ENCODE assay signal across 7 cellular contexts in the genomic region with DNA sequence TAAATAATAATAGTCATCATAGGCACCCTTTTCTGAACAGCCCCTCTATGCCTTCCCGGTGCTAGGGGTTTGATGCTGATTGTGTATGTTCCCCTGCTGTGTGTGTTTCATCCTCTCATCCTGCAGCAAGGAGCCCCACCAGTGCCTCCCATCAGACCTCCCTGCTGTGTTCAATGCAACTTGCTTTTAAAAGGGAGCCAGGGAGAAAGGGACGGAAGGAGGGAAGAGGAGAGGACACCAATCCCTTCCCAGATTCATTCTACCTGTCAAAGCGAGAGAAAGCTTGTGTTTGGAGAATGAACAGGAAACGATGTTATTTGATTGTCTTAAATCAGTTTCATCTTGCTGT.
A peak's percentile ranks its signal among the peaks of the same experiment; 100 is the strongest.
DNase-seq lines count a peak whose midpoint lies in the region; ATAC-seq and TF ChIP-seq lines count a peak whose summit lies in the region.

No MANE protein-coding gene starts in this region.

- no CpG with 5 or more reads among the region's 4 CpGs for WGBS in trophoblast cell (ENCODE audit: extremely low coverage, insufficient coverage, insufficient read length)

- peak overlapping the region; percentile 48 for H4K91ac ChIP-seq in trophoblast cell (ENCODE audit: low read depth, low read length)

- H3K27ac ChIP-seq in Panc1 (ENCODE audit: low read length) (peak overlapping the region; percentile 94), trophoblast cell (ENCODE audit: low read depth, low read length) (no peak overlapping the region)

- in situ Hi-C loops in Panc1 (cut with HindIII; ENCODE audit: low pct_unique_long_range_greater_than_20kb, low sequenced_read_pairs) = no loop called here

- H2BK120ac ChIP-seq in trophoblast cell (ENCODE audit: insufficient read depth, low read length, poor library complexity) = peak overlapping the region; percentile 47

- H3K23ac ChIP-seq in trophoblast cell (ENCODE audit: low read length) = no peak overlapping the region

- no peak overlapping the region for H3K9ac ChIP-seq in trophoblast cell (ENCODE audit: low read length)

- H3K36me3 ChIP-seq in Panc1 (ENCODE audit: control insufficient read depth, insufficient read depth, low read length) (no peaks in the 10 kb centered on the region), trophoblast cell (ENCODE audit: control insufficient read depth in 1 of 2, insufficient read depth in 2 of 2, low read length in 2 of 2) (no peaks in the 10 kb centered on the region)

- H3K18ac ChIP-seq in trophoblast cell (ENCODE audit: low read length) = no peak overlapping the region

- peak; percentile 15 for ATAC-seq in GM18868 (IDR thresholded peaks at IDR 0.05; ENCODE audit: unreplicated experiment)
- ATAC-seq in HG02759 (IDR thresholded peaks at IDR 0.05; ENCODE audit: unreplicated experiment) = peak; percentile 21
- ATAC-seq in Panc1 = peak; percentile 88

- H3K27me3 ChIP-seq in Panc1 (ENCODE audit: control insufficient read depth, insufficient read depth, low read length) = no peaks in the 10 kb centered on the region
- no peaks in the 10 kb centered on the region for H3K27me3 ChIP-seq in trophoblast cell (ENCODE audit: insufficient read depth, low read length)

- H3K14ac ChIP-seq in trophoblast cell (ENCODE audit: low read length) = no peak overlapping the region

- no peak overlapping the region for H3K4ac ChIP-seq in trophoblast cell (ENCODE audit: low read depth, low read length)

- no peak overlapping the region for H2AK5ac ChIP-seq in trophoblast cell (ENCODE audit: low read length)

- H3K4me1 ChIP-seq in Panc1 (ENCODE audit: control insufficient read depth, insufficient read depth, low read length) (peaks cover 12% of the 10 kb centered on the region; the same call in 1 of the 2 replicates), trophoblast cell (ENCODE audit: control insufficient read depth in 1 of 2, insufficient read depth in 2 of 2, low read length in 2 of 2) (peaks cover 3 to 8% of the 10 kb centered on the region in 2 experiments)

- H4K12ac ChIP-seq in trophoblast cell (ENCODE audit: low read depth, low read length) = no peak overlapping the region

- TF ChIP-seq CTCF in Panc1 (IDR thresholded peaks at IDR 0.05) = no peak
- no peak for TF ChIP-seq CTCF in fibroblast of mammary gland (conservative IDR thresholded peaks at IDR 0.05; ENCODE audit: control insufficient read depth, insufficient read depth, low read depth, low read length)

- no peaks in the 10 kb centered on the region for H3K79me2 ChIP-seq in trophoblast cell (ENCODE audit: control insufficient read depth, insufficient read depth, low read length, poor library complexity)

- no peaks in the 10 kb centered on the region for H3K9me3 ChIP-seq in Panc1 (ENCODE audit: control insufficient read depth, insufficient read depth, low read depth, low read length)
- peaks cover 2% of the 10 kb centered on the region for H3K9me3 ChIP-seq in trophoblast cell (ENCODE audit: insufficient read depth, low read depth, low read length)

- no TSS peak for BruUV-seq in Panc1 (replicated peaks; lab: Mats Ljungman, UMichigan)

- peak overlapping the region; percentile 71 for H3K4me2 ChIP-seq in trophoblast cell (ENCODE audit: low read length)

- H2AFZ ChIP-seq in trophoblast cell (ENCODE audit: insufficient read depth, low read length, poor library complexity) = peak overlapping the region; percentile 62

- intact Hi-C loops in Panc1 (cut with micrococcal nuclease; ENCODE audit: unreplicated experiment) = loop anchor here (5.0 kb wide), 2 partner anchors 264 to 1309 kb away; no protein-coding TSS in a partner anchor

- H4K8ac ChIP-seq in trophoblast cell (ENCODE audit: low read depth, low read length) = peak overlapping the region; percentile 56

- H3K79me1 ChIP-seq in trophoblast cell (ENCODE audit: low read length) = peaks cover 9% of the 10 kb centered on the region

- H2BK12ac ChIP-seq in trophoblast cell (ENCODE audit: low read length) = peak overlapping the region; percentile 1

- DNase-seq in Panc1 (ENCODE audit: low read depth, low spot score) (no peak), fibroblast of mammary gland (ENCODE audit: low read depth) (no peak), trophoblast cell (no peak), activated gamma-delta T cell (lab: John Stamatoyannopoulos, UW) (no peak), NCI-H2107 (lab: John Stamatoyannopoulos, UW) (no peak)

- no peak overlapping the region for H2BK5ac ChIP-seq in trophoblast cell (ENCODE audit: low read depth, low read length, poor library complexity)

- H3K4me3 ChIP-seq in Panc1 (ENCODE audit: low read depth in 2 of 2, low read length in 2 of 2) (peak overlapping the region; percentile 43 to 67), fibroblast of mammary gland (ENCODE audit: control insufficient read depth, low read depth, low read length) (peak overlapping the region; percentile 34), trophoblast cell (ENCODE audit: low read depth, low read length) (no peak overlapping the region)

- POLR2A ChIA-PET in Panc1 (lab: Charles Lee) = no interaction called here

- CTCF ChIA-PET in Panc1 (lab: Charles Lee) = no interaction called here

Comparison
In these comparisons a context has a peak if more than half of its experiments do, and no peak if none do; other contexts are left out.
1. ATAC-seq: peak in every context shown above with its lines; median percentile 88 in Panc1; 21 in HG02759; 15 in GM18868.